In the genomic region with DNA sequence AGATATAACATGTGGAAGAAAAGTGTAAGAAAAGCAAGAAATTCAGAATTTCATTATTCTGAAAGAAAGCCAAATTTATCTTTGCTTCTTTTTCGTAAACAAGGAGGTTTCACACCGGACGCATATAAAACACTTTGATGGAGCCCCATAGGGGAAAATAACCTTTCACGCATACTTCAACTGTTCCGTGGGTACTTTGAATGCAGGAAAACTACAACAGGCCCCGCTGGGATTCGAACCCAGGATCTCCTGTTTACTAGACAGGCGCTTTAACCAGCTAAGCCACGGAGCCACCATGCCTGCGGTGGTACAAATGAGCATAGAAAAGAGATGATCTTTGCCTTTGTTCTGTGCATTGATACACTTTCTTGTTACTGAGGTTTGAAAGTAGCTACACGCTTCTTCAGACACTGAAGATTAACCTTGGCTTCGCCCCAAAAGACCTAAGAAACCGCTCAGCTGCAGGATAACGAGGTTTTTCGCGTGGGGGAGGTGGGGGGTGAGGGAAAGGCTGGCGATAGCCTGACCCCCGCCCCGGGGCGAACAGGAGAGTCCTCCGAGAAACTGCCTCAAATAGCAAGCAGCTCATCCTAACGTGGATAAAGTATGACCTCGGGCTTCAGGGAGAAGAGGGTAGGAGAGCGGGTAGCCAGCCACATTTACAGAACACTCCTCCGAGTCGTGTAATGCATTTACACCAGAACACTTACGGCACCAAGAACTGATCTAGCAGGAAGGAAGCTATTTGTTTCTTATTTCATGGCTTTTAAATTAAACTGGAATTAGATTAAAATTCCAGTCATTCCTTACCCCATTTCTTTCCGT, we compare ENCODE assay signal across 8 cellular contexts. TPM values are rescaled to one million over a fixed set of nuclear protein-coding genes. Genes with fewer than 3 reads are reported as not detected.
DNase-seq lines count a peak whose midpoint lies in the region; ATAC-seq and TF ChIP-seq lines count a peak whose summit lies in the region.

No MANE protein-coding gene starts in this region.

- no peak for ATAC-seq in HG02610 (IDR thresholded peaks at IDR 0.05; ENCODE audit: unreplicated experiment)

- DNase-seq in GM04504 (ENCODE audit: low read depth): peak; percentile 83
- peak; percentile 66 for DNase-seq in NOMO-1 treated with dmso at 0.1 percent for 144 hours (lab: John Stamatoyannopoulos, UW; ENCODE audit: unreplicated experiment)
- peak; percentile 60 for DNase-seq in activated CD8-positive, alpha-beta memory T cell treated with anti-CD3 and anti-CD28 coated beads, Interleukin-2, amount 50 U/mL, for 1 hour (ENCODE audit: extremely low read depth)
- DNase-seq in endothelial cell (ENCODE audit: low spot score): peak; percentile 91
- DNase-seq in mesothelial cell of epicardium (ENCODE audit: low spot score in 2 of 2, unreplicated experiment in 2 of 2): peak; percentile 72 to 96
- DNase-seq in stimulated activated CD8-positive, alpha-beta memory T cell treated with anti-CD3 and anti-CD28 coated beads, Interleukin-15, amount 100 ng/mL, for 24 hours (ENCODE audit: low read depth): peak; percentile 92

- peak overlapping the region; percentile 91 for H3K27ac Mint-ChIP-seq in endothelial cell (ENCODE audit: unreplicated experiment)
- H3K27ac Mint-ChIP-seq in mesothelial cell of epicardium: peak overlapping the region; percentile 98

- H3K9me3 Mint-ChIP-seq in endothelial cell (ENCODE audit: unreplicated experiment) (peaks cover 4% of the 10 kb centered on the region), mesothelial cell of epicardium (no peaks in the 10 kb centered on the region)

- peak overlapping the region; percentile 96 for H3K4me3 ChIP-seq in HUES48 (ENCODE audit: low read depth, low read length)

- TF ChIP-seq CTCF in endothelial cell (IDR thresholded peaks at IDR 0.05; ENCODE audit: unreplicated experiment) (no peak), mesothelial cell of epicardium (IDR thresholded peaks at IDR 0.05; ENCODE audit: unreplicated experiment) (no peak)

- H3K4me1 Mint-ChIP-seq in endothelial cell (ENCODE audit: unreplicated experiment) (peaks cover 22% of the 10 kb centered on the region), mesothelial cell of epicardium (peaks cover 29% of the 10 kb centered on the region)

- no peaks in the 10 kb centered on the region for H3K9me3 ChIP-seq in HUES48 (ENCODE audit: control insufficient read depth, insufficient read depth, low read length)

- peaks cover 5% of the 10 kb centered on the region for H3K36me3 Mint-ChIP-seq in endothelial cell (ENCODE audit: low read depth, unreplicated experiment)
- no peaks in the 10 kb centered on the region for H3K36me3 Mint-ChIP-seq in mesothelial cell of epicardium

- no peaks in the 10 kb centered on the region for H3K27me3 ChIP-seq in HUES48 (ENCODE audit: control insufficient read depth, insufficient read depth, low read length)

- peak overlapping the region; percentile 38 for H3K27ac ChIP-seq in HUES48 (ENCODE audit: low read depth, low read length)

- peak overlapping the region; percentile 98 for H3K4me3 Mint-ChIP-seq in endothelial cell (ENCODE audit: unreplicated experiment)
- H3K4me3 Mint-ChIP-seq in mesothelial cell of epicardium: peak overlapping the region; percentile 97

- no peaks in the 10 kb centered on the region for H3K36me3 ChIP-seq in HUES48 (ENCODE audit: control insufficient read depth, insufficient read depth, low read length)

- peak overlapping the region; percentile 77 for H3K9ac ChIP-seq in HUES48 (ENCODE audit: low read depth, low read length)

- peaks cover 25% of the 10 kb centered on the region for H3K27me3 Mint-ChIP-seq in endothelial cell (ENCODE audit: unreplicated experiment)
- no peaks in the 10 kb centered on the region for H3K27me3 Mint-ChIP-seq in mesothelial cell of epicardium (ENCODE audit: low read depth)

- peaks cover 24% of the 10 kb centered on the region for H3K4me1 ChIP-seq in HUES48 (ENCODE audit: control insufficient read depth, insufficient read depth, low read length)

RNA-seq across cellular contexts. Expression of a gene that starts 5.3 kb away (rescaled TPM):
- total RNA-seq in endothelial cell (ENCODE audit: unreplicated experiment) (27.2 TPM), mesothelial cell of epicardium (49.4 to 60.5 TPM (median 54.1 TPM) in 3 replicates)

RNA-seq across cellular contexts. Expression of a gene that starts 32.8 kb away (rescaled TPM):
- total RNA-seq in endothelial cell (ENCODE audit: unreplicated experiment) (1.4 TPM), mesothelial cell of epicardium (0.09 to 0.11 TPM in 2 of 3 replicates, not detected in the other)
